In genomic region chr17:75428775-75429469, GRCh38 we compare ENCODE assay signal across 9 cellular contexts. TPM values are rescaled to one million over a fixed set of nuclear protein-coding genes. Genes with fewer than 3 reads are reported as not detected.
DNase-seq lines count a peak whose midpoint lies in the region; ATAC-seq, FAIRE-seq and TF ChIP-seq lines count a peak whose summit lies in the region.
"Had no signal": no experiment of that assay in that cellular context is flagged by ENCODE, and none has a peak within 500 bp of the region (broad histone marks: within the 10 kb centered on the region; RNA-seq: fewer than 3 reads in every experiment).

No MANE protein-coding gene starts in this region.

- DNase-seq in GM12891 (ENCODE audit: insufficient read length, low spot score), result no peak
- peak; percentile 49 for DNase-seq in WERI-Rb-1
- DNase-seq in globus pallidus (ENCODE audit: low spot score), result peak; percentile 27
- no peak for DNase-seq in gastrocnemius medialis
- no peak for DNase-seq in NCI-H1092 (lab: John Stamatoyannopoulos, UW)
- no peak for DNase-seq in GDM1 (lab: John Stamatoyannopoulos, UW)
- DNase-seq: activated T-cell treated with anti-CD3 and anti-CD28 coated beads, Interleukin-2, amount 50 U/mL, for 72 hours had no signal

- no peaks in the 10 kb centered on the region for H3K36me3 ChIP-seq in WERI-Rb-1
- no peaks in the 10 kb centered on the region for H3K36me3 ChIP-seq in gastrocnemius medialis

- TF ChIP-seq POLR2A in GM12891 (IDR thresholded peaks at IDR 0.05; ENCODE audit: low read depth, low read length) (no peak), gastrocnemius medialis (IDR thresholded peaks at IDR 0.05) (no peak)

- H3K27ac ChIP-seq in WERI-Rb-1 (peak overlapping the region; percentile 52), gastrocnemius medialis (peak overlapping the region; percentile 27 to 53 (median 43))

- H3K27me3 ChIP-seq in WERI-Rb-1 (ENCODE audit: insufficient read depth, low read depth, severe bottlenecking) (no peaks in the 10 kb centered on the region), gastrocnemius medialis (no peaks in the 10 kb centered on the region)

- ATAC-seq in gastrocnemius medialis (peak in 1 of 2 donors; percentile 53), GM18909 (IDR thresholded peaks at IDR 0.05; ENCODE audit: poor library complexity, unreplicated experiment) (no peak), GM18873 (IDR thresholded peaks at IDR 0.05; ENCODE audit: low FRiP score, unreplicated experiment) (no peak)

- H3K4me3 ChIP-seq in WERI-Rb-1 (ENCODE audit: low read depth, low read length) (peak overlapping the region; percentile 43), gastrocnemius medialis (no peak overlapping the region)

- intact Hi-C loops in gastrocnemius medialis (cut with DNase I; ENCODE audit: low total_unique reads), result no loop called here

- H3K4me1 ChIP-seq in gastrocnemius medialis, result peaks cover 12 to 21% of the 10 kb centered on the region in 2 donors

- TF ChIP-seq CTCF in WERI-Rb-1 (IDR thresholded peaks at IDR 0.05; ENCODE audit: low read depth, low read length) (no peak), gastrocnemius medialis (IDR thresholded peaks at IDR 0.05 in 4 of 5, conservative IDR thresholded peaks at IDR 0.05 in 1 of 5) (no peak)

- in situ Hi-C loops in gastrocnemius medialis (cut with MboI; ENCODE audit: low sequenced_read_pairs in 4 of 4), result loop anchor here (5.0 to 25.0 kb wide), 3 partner anchors 83 to 158 kb away; partner anchors contain the start of genes CASKIN2 (in 1 of the 4), MYO15B (in 1 of the 4) and TSEN54 (in 1 of the 4)

- FAIRE-seq in GM12891 (lab: Jason Lieb, UNC), result no peak

- no peaks in the 10 kb centered on the region for H3K9me3 ChIP-seq in WERI-Rb-1 (ENCODE audit: severe bottlenecking)
- H3K9me3 ChIP-seq in gastrocnemius medialis, result no peaks in the 10 kb centered on the region

TF ChIP-seq in GM12891, 5 proteins besides CTCF, POLR2A, EP300 and RAD21:
- TF ChIP-seq POLR2AphosphoS5 (IDR thresholded peaks at IDR 0.05; ENCODE audit: low read depth, low read length), result no peak
- TF ChIP-seq SPI1 (IDR thresholded peaks at IDR 0.05; ENCODE audit: low read depth, low read length), result peak; percentile 54; the same call in 1 of the 2 replicates
- no peak for TF ChIP-seq PAX5 (IDR thresholded peaks at IDR 0.05; ENCODE audit: insufficient read depth, low read length, severe bottlenecking)
- TF ChIP-seq TAF1 (IDR thresholded peaks at IDR 0.05; ENCODE audit: low read depth, low read length), result no peak
- no peak for TF ChIP-seq POU2F2 (IDR thresholded peaks at IDR 0.05; ENCODE audit: low read depth, low read length)

RNA-seq across cellular contexts. Expression of gene GRB2, which starts 23.4 kb away (rescaled TPM):
- 114 TPM for polyA plus RNA-seq in GM12891 (2012; ENCODE audit: low read depth, missing spikeins)
- total RNA-seq in gastrocnemius medialis, result 10 to 100 TPM; 41.7 to 88.5 (median 68.8) TPM

RNA-seq across cellular contexts. Expression of gene TMEM94, which starts 27.5 kb away (rescaled TPM):
- polyA plus RNA-seq in GM12891 (2012; ENCODE audit: low read depth, missing spikeins), result 28.4 TPM
- 10 to 100 TPM; 56.5 to 85.5 (median 60.0) TPM for total RNA-seq in gastrocnemius medialis

Comparison
In these comparisons a context has a peak if more than half of its experiments do, and no peak if none do; other contexts are left out.
1. DNase-seq: peak in WERI-Rb-1 (single experiment) and globus pallidus (single experiment); none in GM12891 (single experiment), gastrocnemius medialis (0 of 2), NCI-H1092 (single experiment) and GDM1 (single experiment).